In the genomic region with DNA sequence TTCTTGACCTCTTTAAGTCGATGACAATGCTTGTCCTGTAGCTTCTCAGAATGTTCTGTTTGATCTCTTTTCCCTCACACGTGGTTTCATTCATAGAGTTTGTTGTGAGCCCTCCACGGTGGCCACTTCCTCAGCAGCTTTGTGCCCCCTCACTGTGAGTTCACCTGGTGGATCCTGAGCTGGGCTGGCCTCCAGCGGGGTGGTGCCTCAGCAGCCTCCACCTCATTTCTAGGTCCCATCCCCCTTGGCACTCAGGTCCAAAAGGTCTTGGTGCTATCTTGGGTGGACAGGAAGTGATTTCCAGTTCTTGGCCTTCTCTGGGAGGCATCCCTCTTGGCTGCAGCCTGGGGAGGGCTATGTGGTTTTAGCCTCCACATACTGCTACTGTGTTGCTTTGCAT, we compare ENCODE assay signal across 1 cellular context.
TF ChIP-seq lines count a peak whose summit lies in the region.

No MANE protein-coding gene starts in this region.

TF ChIP-seq in H1, 55 proteins besides CTCF, POLR2A, EP300 and RAD21:
- TF ChIP-seq SP4 (IDR thresholded peaks at IDR 0.05; ENCODE audit: low read length) = no peak
- no peak for TF ChIP-seq FOSL1 (IDR thresholded peaks at IDR 0.05; ENCODE audit: insufficient read depth, low read depth, low read length)
- TF ChIP-seq TAF7 (optimal IDR thresholded peaks at IDR 0.05; ENCODE audit: borderline replicate concordance, low read depth, low read length) = no peak
- TF ChIP-seq CHD1 (IDR thresholded peaks at IDR 0.05; ENCODE audit: low read depth, low read length) = no peak
- no peak for TF ChIP-seq SIX5 (IDR thresholded peaks at IDR 0.05; ENCODE audit: low read depth, low read length)
- TF ChIP-seq KDM1A (IDR thresholded peaks at IDR 0.05; ENCODE audit: borderline replicate concordance, low read length) = no peak
- no peak for TF ChIP-seq JUND (IDR thresholded peaks at IDR 0.05; ENCODE audit: low read length)
- no peak for TF ChIP-seq MAFK (IDR thresholded peaks at IDR 0.05; ENCODE audit: low read depth, low read length)
- TF ChIP-seq, protein P1, sequence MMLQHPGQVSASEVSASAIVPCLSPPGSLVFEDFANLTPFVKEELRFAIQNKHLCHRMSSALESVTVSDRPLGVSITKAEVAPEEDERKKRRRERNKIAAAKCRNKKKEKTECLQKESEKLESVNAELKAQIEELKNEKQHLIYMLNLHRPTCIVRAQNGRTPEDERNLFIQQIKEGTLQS (IDR thresholded peaks at IDR 0.05; ENCODE audit: insufficient read depth, low read depth, low read length) = no peak
- TF ChIP-seq SAP30 (IDR thresholded peaks at IDR 0.05; ENCODE audit: insufficient read depth, insufficient replicate concordance, low read length) = no peak
- no peak for TF ChIP-seq RFX5 (IDR thresholded peaks at IDR 0.05; ENCODE audit: borderline replicate concordance, low read depth, low read length)
- TF ChIP-seq CBX8 (IDR thresholded peaks at IDR 0.05; ENCODE audit: borderline replicate concordance, low read depth, low read length) = no peak
